ENCODE assay signal across 8 cellular contexts in the genomic region with DNA sequence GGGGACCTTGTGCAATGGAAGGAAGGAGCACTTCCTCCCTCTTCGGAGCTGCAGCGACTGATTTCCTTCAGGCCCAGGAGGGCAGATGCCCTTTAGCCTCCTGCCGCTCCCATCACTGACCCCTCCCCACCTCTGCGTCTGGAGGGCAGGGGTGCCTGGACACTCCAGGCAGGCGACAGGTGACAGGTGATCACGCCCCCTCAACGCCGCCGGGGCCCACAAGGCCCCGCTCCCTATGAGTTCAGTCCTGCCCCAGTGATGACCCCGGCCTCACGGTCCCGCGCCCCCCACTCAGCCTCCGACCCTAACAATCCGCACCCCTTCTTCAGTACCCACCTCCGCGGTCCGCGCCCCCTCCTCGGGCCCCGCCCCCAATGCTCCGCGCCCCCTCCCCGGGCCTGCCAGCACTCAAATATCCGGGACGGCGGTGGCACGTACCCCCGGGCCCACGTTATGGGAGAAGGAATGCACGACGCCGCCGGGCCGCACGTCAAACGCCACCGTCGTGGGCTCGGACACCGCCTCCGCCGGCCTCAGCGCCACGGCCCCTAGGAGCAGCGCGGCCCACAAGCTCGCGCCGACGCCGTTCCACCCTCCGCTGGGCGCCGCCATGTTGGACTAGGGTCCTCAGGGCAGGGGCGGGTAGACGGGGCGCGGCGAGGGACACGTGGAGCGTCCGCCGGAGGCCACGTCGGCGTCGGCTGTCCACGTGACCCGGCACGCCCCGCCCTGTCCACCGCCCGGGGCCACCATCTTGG. TPM values are rescaled to one million over a fixed set of nuclear protein-coding genes. Genes with fewer than 3 reads are reported as not detected.
DNase-seq lines count a peak whose midpoint lies in the region; ATAC-seq and TF ChIP-seq lines count a peak whose summit lies in the region.

A gene (minus strand): TSS at position 620 of the 758 bp plus-strand sequence. CDS start 8 bp downstream, at position 612.

- H4K20me1 ChIP-seq in KMS-11 (ENCODE audit: insufficient read depth): no peaks in the 10 kb centered on the region

- H3K4me2 ChIP-seq in KMS-11: peak within 1 kb of the TSS; percentile 96

- H3K36me3 ChIP-seq in KMS-11 (ENCODE audit: insufficient read depth) (no peaks in the 10 kb centered on the region), esophagus (ENCODE audit: control insufficient read depth in 2 of 2, insufficient read depth in 2 of 2, low read length in 1 of 2) (peaks cover 0 to 9% of the 10 kb centered on the region in 2 donors), muscle layer of colon (ENCODE audit: insufficient read depth, low read length) (peaks cover 24% of the 10 kb centered on the region)

- H3K9me3 ChIP-seq in esophagus (ENCODE audit: control insufficient read depth in 2 of 2, insufficient read depth in 1 of 2, low read depth in 1 of 2, low read length in 1 of 2) (no peaks in the 10 kb centered on the region), muscle layer of colon (ENCODE audit: low read length) (no peaks in the 10 kb centered on the region)

- H3K4me1 ChIP-seq in KMS-11 (ENCODE audit: low read depth, poor library complexity, severe bottlenecking) (peaks cover 10% of the 10 kb centered on the region), esophagus (ENCODE audit: control insufficient read depth in 2 of 2, insufficient read depth in 2 of 2, low read length in 1 of 2) (peaks cover 0 to 3% of the 10 kb centered on the region in 2 donors), muscle layer of colon (ENCODE audit: insufficient read depth, low read length) (peaks cover 20% of the 10 kb centered on the region)

- 0% methylated on average over 61 to 75 of the region's 75 CpGs for WGBS in esophagus, 2 donors

- H2AFZ ChIP-seq in KMS-11 (ENCODE audit: low read depth): peak within 1 kb of the TSS; percentile 28

- H3K27me3 ChIP-seq in KMS-11 (ENCODE audit: insufficient read depth, low read depth) (no peaks in the 10 kb centered on the region), esophagus (ENCODE audit: control insufficient read depth in 1 of 2, insufficient read depth in 2 of 2, low read length in 2 of 2) (no peaks in the 10 kb centered on the region), muscle layer of colon (ENCODE audit: control insufficient read depth in 1 of 2, insufficient read depth in 2 of 2, low read length in 2 of 2) (no peaks in the 10 kb centered on the region)

- H3K27ac ChIP-seq in KMS-11: peak within 1 kb of the TSS; percentile 24; the same call in 1 of the 2 replicates
- H3K27ac ChIP-seq in esophagus (ENCODE audit: low read depth in 2 of 2, low read length in 1 of 2): peak within 1 kb of the TSS; percentile 84 to 89
- peak within 1 kb of the TSS; percentile 78 for H3K27ac ChIP-seq in muscle layer of colon (ENCODE audit: low read depth, low read length)

- in situ Hi-C loops in Caki2 (cut with HindIII; ENCODE audit: low pct_unique_long_range_greater_than_20kb, low sequenced_read_pairs): no loop called here

- H3K9ac ChIP-seq in KMS-11 (peak within 1 kb of the TSS; percentile 84), muscle layer of colon (ENCODE audit: low read length) (peak within 1 kb of the TSS; percentile 57)

- H3K79me2 ChIP-seq in KMS-11 (ENCODE audit: insufficient read depth, low read depth): peaks cover 15% of the 10 kb centered on the region

- DNase-seq in Caki2 (ENCODE audit: low read depth): peak; percentile 70
- DNase-seq in activated T-cell treated with anti-CD3 and anti-CD28 coated beads, Interleukin-2, amount 50 U/mL, for 1 hour: peak; percentile 92
- peak; percentile 96 for DNase-seq in stimulated activated CD8-positive, alpha-beta memory T cell treated with anti-CD3 and anti-CD28 coated beads, Interleukin-4, amount 100 ng/mL, for 48 hours

- H3K4me3 ChIP-seq in KMS-11 (IDR thresholded peaks at IDR 0.05; ENCODE audit: insufficient read depth, low read depth, low read length): no peak within 1 kb of the TSS
- H3K4me3 ChIP-seq in esophagus (ENCODE audit: low read depth in 1 of 2, low read length in 2 of 2): peak within 1 kb of the TSS; percentile 86 to 98
- peak within 1 kb of the TSS; percentile 81 to 86 for H3K4me3 ChIP-seq in muscle layer of colon (ENCODE audit: low read depth in 1 of 2, low read length in 2 of 2)

- ATAC-seq in GM21528 (IDR thresholded peaks at IDR 0.05; ENCODE audit: low FRiP score, unreplicated experiment): peak; percentile 81

- no peak for TF ChIP-seq CTCF in KMS-11 (conservative IDR thresholded peaks at IDR 0.05; ENCODE audit: low read depth, low read length)

TF ChIP-seq in PFSK-1, 5 proteins besides CTCF, POLR2A, EP300 and RAD21:
- TF ChIP-seq POLR2AphosphoS5 (IDR thresholded peaks at IDR 0.05; ENCODE audit: low read depth, low read length): peak; percentile 74
- peak; percentile 62; the same call in 1 of the 2 replicates for TF ChIP-seq SIN3A (IDR thresholded peaks at IDR 0.05; ENCODE audit: borderline replicate concordance, insufficient read depth, low read length)
- TF ChIP-seq TAF1 (IDR thresholded peaks at IDR 0.05; ENCODE audit: borderline replicate concordance, insufficient read depth, low read length): peak; percentile 94
- TF ChIP-seq, protein P1, sequence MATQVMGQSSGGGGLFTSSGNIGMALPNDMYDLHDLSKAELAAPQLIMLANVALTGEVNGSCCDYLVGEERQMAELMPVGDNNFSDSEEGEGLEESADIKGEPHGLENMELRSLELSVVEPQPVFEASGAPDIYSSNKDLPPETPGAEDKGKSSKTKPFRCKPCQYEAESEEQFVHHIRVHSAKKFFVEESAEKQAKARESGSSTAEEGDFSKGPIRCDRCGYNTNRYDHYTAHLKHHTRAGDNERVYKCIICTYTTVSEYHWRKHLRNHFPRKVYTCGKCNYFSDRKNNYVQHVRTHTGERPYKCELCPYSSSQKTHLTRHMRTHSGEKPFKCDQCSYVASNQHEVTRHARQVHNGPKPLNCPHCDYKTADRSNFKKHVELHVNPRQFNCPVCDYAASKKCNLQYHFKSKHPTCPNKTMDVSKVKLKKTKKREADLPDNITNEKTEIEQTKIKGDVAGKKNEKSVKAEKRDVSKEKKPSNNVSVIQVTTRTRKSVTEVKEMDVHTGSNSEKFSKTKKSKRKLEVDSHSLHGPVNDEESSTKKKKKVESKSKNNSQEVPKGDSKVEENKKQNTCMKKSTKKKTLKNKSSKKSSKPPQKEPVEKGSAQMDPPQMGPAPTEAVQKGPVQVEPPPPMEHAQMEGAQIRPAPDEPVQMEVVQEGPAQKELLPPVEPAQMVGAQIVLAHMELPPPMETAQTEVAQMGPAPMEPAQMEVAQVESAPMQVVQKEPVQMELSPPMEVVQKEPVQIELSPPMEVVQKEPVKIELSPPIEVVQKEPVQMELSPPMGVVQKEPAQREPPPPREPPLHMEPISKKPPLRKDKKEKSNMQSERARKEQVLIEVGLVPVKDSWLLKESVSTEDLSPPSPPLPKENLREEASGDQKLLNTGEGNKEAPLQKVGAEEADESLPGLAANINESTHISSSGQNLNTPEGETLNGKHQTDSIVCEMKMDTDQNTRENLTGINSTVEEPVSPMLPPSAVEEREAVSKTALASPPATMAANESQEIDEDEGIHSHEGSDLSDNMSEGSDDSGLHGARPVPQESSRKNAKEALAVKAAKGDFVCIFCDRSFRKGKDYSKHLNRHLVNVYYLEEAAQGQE (IDR thresholded peaks at IDR 0.05; ENCODE audit: insufficient read depth in 1 of 2, low read depth in 2 of 2, low read length in 2 of 2): peak in 1 of 2 experiments; percentile 51; a peak in 2 of 4 replicates
- TF ChIP-seq FOXP2 (optimal IDR thresholded peaks at IDR 0.05; ENCODE audit: borderline replicate concordance, extremely low read depth, extremely low read length, insufficient read depth): peak; percentile 92

RNA-seq across cellular contexts. Expression of the gene that starts here (rescaled TPM):
- total RNA-seq in Caki2 (2014; rRNA removed; shearing (Covaris generic); ENCODE audit: low replicate concordance): 379 and 415 TPM in 2 replicates
- 451 TPM for polyA plus RNA-seq in PFSK-1 (2012; ENCODE audit: insufficient read length, low read depth)
- 10 to 100 TPM; 22.9 to 67.5 TPM for polyA plus RNA-seq in esophagus

Comparison
In these comparisons a context has a peak if more than half of its experiments do, and no peak if none do; other contexts are left out.
1. H3K27ac ChIP-seq: peak in every context shown above with its lines; median percentile 86 in esophagus; 78 in muscle layer of colon; 24 in KMS-11.